ENCODE assay signal across 8 cellular contexts in the genomic region with DNA sequence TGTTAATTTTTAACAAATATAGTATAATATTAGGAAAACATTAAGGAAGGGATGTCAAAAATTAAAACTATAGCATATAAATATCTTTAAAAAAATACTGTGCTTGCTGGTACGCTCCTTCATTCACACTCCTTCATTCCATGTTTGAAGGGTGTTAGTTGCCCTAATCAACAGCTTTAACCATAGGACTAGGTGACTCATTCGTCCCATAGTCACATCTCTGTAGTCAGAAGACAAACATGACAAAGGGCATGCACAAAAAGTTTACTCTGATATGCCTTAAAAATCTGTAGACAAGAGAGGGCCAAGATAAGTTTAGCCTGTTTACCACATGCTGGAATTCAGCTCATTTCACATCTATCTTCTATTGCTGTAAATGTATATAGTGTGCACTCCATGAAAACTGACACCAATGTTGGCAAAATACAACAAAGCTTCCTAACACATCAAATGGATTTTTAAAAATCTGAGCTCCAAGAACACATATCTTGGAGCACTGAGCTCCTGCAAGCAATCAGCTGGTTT. TPM values are rescaled to one million over a fixed set of nuclear protein-coding genes. Genes with fewer than 3 reads are reported as not detected.
DNase-seq lines count a peak whose midpoint lies in the region; ATAC-seq, FAIRE-seq and TF ChIP-seq lines count a peak whose summit lies in the region.

No MANE protein-coding gene starts in this region.

- H3K4me1 Mint-ChIP-seq in stimulated activated naive B cell treated with anti-CD40 and anti-IgM and Interleukin-4, amounts not matched to agents 10 μg/mL and 1 μg/mL and 100 μg/mL, for 72 hours, result peaks cover 8 to 13% of the 10 kb centered on the region in 2 donors

- no peak for DNase-seq in stimulated activated naive B cell treated with anti-CD40 and anti-IgM and Interleukin-4, amounts not matched to agents 10 μg/mL and 1 μg/mL and 100 μg/mL, for 72 hours
- DNase-seq in HuH-7.5 (ENCODE audit: low spot score) (no peak), D341Med (ENCODE audit: low spot score) (no peak), GM12892 (ENCODE audit: insufficient read length) (no peak)
- DNase-seq in activated naive CD4-positive, alpha-beta T cell treated with Interleukin-2 at 50 U/mL for 16 hours, result no peak

- no peaks in the 10 kb centered on the region for H3K36me3 Mint-ChIP-seq in stimulated activated naive B cell treated with anti-CD40 and anti-IgM and Interleukin-4, amounts not matched to agents 10 μg/mL and 1 μg/mL and 100 μg/mL, for 72 hours

- TF ChIP-seq POLR2A in GM12892 (IDR thresholded peaks at IDR 0.05; ENCODE audit: low read depth, low read length), result no peak

- TF ChIP-seq CTCF in VCaP (conservative IDR thresholded peaks at IDR 0.05), result no peak

- H3K4me3 Mint-ChIP-seq in stimulated activated naive B cell treated with anti-CD40 and anti-IgM and Interleukin-4, amounts not matched to agents 10 μg/mL and 1 μg/mL and 100 μg/mL, for 72 hours, result peak overlapping the region; percentile 1 to 45

- H3K9me3 Mint-ChIP-seq in stimulated activated naive B cell treated with anti-CD40 and anti-IgM and Interleukin-4, amounts not matched to agents 10 μg/mL and 1 μg/mL and 100 μg/mL, for 72 hours, result no peaks in the 10 kb centered on the region

- peak; percentile 12 for ATAC-seq in HG03442 (IDR thresholded peaks at IDR 0.05; ENCODE audit: unreplicated experiment)
- ATAC-seq in stimulated activated naive B cell treated with anti-CD40 and anti-IgM and Interleukin-4, amounts not matched to agents 10 μg/mL and 1 μg/mL and 100 μg/mL, for 72 hours (replicated peaks), result no peak

- peak overlapping the region; percentile 86 for H3K27ac ChIP-seq in VCaP

- no peak overlapping the region for H3K27ac Mint-ChIP-seq in stimulated activated naive B cell treated with anti-CD40 and anti-IgM and Interleukin-4, amounts not matched to agents 10 μg/mL and 1 μg/mL and 100 μg/mL, for 72 hours

- H3K4me3 ChIP-seq in iPS-11a (ENCODE audit: low read depth, low read length), result peak overlapping the region; percentile 39

- FAIRE-seq in GM12892 (lab: Jason Lieb, UNC), result no peak

- peaks cover 18 to 34% of the 10 kb centered on the region in 2 donors for H3K27me3 Mint-ChIP-seq in stimulated activated naive B cell treated with anti-CD40 and anti-IgM and Interleukin-4, amounts not matched to agents 10 μg/mL and 1 μg/mL and 100 μg/mL, for 72 hours

RNA-seq across cellular contexts. Expression of a gene that starts 0.6 kb away (rescaled TPM):
- not detected for polyA plus RNA-seq in GM12892 (2012; ENCODE audit: missing spikeins)
